2 cellular contexts compared by ENCODE assay signal in the genomic region with DNA sequence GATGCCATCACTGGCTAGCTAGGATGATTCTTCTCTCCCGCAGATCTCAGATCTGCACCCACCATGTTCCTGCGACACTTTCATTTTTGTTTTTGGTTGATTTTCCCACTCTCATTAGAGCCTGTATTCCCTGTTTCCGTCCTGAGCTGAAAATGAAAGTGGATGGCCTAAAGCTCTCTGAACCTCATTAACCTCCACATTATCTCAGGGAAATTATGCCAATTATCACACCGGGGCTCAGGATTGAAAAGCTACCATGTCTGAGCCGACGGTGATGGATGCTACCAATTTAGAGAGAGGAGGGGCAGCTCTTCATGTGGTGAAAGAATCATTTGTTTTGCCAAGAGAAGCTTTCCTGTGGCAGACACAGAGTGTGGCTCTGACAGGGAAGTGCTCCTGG.
TF ChIP-seq lines count a peak whose summit lies in the region.

No MANE protein-coding gene starts in this region.

TF ChIP-seq in IMR-90, 13 proteins besides CTCF, POLR2A, EP300 and RAD21:
- TF ChIP-seq NFE2L2 (IDR thresholded peaks at IDR 0.05; ENCODE audit: low read depth, low read length) (no peak), MXI1 (IDR thresholded peaks at IDR 0.05; ENCODE audit: borderline replicate concordance, low read depth, low read length) (no peak), RCOR1 (IDR thresholded peaks at IDR 0.05; ENCODE audit: insufficient replicate concordance, low read length) (no peak), CEBPB (IDR thresholded peaks at IDR 0.05; ENCODE audit: low read depth, low read length) (no peak), CHD1 (IDR thresholded peaks at IDR 0.05; ENCODE audit: low read depth, low read length) (no peak), MAFK (IDR thresholded peaks at IDR 0.05; ENCODE audit: low read depth, low read length) (no peak), BHLHE40 (IDR thresholded peaks at IDR 0.05; ENCODE audit: low read depth, low read length) (no peak), MAZ (IDR thresholded peaks at IDR 0.05; ENCODE audit: borderline replicate concordance, low read depth, low read length) (no peak), SMC3 (IDR thresholded peaks at IDR 0.05; ENCODE audit: low read depth, low read length) (no peak), RFX5 (IDR thresholded peaks at IDR 0.05; ENCODE audit: low read depth, low read length) (no peak), FOS (IDR thresholded peaks at IDR 0.05; ENCODE audit: low read depth, low read length) (no peak)
- TF ChIP-seq, protein P1, sequence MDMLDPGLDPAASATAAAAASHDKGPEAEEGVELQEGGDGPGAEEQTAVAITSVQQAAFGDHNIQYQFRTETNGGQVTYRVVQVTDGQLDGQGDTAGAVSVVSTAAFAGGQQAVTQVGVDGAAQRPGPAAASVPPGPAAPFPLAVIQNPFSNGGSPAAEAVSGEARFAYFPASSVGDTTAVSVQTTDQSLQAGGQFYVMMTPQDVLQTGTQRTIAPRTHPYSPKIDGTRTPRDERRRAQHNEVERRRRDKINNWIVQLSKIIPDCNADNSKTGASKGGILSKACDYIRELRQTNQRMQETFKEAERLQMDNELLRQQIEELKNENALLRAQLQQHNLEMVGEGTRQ (IDR thresholded peaks at IDR 0.05; ENCODE audit: low read depth, low read length), result no peak
- TF ChIP-seq, protein P2, sequence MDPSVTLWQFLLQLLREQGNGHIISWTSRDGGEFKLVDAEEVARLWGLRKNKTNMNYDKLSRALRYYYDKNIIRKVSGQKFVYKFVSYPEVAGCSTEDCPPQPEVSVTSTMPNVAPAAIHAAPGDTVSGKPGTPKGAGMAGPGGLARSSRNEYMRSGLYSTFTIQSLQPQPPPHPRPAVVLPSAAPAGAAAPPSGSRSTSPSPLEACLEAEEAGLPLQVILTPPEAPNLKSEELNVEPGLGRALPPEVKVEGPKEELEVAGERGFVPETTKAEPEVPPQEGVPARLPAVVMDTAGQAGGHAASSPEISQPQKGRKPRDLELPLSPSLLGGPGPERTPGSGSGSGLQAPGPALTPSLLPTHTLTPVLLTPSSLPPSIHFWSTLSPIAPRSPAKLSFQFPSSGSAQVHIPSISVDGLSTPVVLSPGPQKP (IDR thresholded peaks at IDR 0.05; ENCODE audit: borderline replicate concordance, low read depth, low read length), result no peak

TF ChIP-seq in endothelial cell of umbilical vein, 7 proteins besides CTCF, POLR2A, EP300 and RAD21:
- TF ChIP-seq, protein P3, sequence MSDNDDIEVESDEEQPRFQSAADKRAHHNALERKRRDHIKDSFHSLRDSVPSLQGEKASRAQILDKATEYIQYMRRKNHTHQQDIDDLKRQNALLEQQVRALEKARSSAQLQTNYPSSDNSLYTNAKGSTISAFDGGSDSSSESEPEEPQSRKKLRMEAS (IDR thresholded peaks at IDR 0.05; ENCODE audit: insufficient read depth, insufficient read length), result no peak
- TF ChIP-seq MYC (IDR thresholded peaks at IDR 0.05; ENCODE audit: low read depth, low read length) (no peak), EZH2 (IDR thresholded peaks at IDR 0.05; ENCODE audit: borderline replicate concordance, low read depth, low read length, severe bottlenecking) (no peak), JUN (IDR thresholded peaks at IDR 0.05; ENCODE audit: borderline replicate concordance, insufficient read depth, insufficient read length, low read depth) (no peak), FOS (IDR thresholded peaks at IDR 0.05; ENCODE audit: borderline replicate concordance, insufficient read depth, low read length) (no peak), POLR2AphosphoS5 (IDR thresholded peaks at IDR 0.05; ENCODE audit: insufficient read depth, low read depth, low read length) (no peak), GATA2 (IDR thresholded peaks at IDR 0.05; ENCODE audit: insufficient read depth, insufficient read length, low read depth, low read length) (no peak)
TF ChIP-seq in endothelial cell of umbilical vein: peak in this region for 0.
